In the genomic region with DNA sequence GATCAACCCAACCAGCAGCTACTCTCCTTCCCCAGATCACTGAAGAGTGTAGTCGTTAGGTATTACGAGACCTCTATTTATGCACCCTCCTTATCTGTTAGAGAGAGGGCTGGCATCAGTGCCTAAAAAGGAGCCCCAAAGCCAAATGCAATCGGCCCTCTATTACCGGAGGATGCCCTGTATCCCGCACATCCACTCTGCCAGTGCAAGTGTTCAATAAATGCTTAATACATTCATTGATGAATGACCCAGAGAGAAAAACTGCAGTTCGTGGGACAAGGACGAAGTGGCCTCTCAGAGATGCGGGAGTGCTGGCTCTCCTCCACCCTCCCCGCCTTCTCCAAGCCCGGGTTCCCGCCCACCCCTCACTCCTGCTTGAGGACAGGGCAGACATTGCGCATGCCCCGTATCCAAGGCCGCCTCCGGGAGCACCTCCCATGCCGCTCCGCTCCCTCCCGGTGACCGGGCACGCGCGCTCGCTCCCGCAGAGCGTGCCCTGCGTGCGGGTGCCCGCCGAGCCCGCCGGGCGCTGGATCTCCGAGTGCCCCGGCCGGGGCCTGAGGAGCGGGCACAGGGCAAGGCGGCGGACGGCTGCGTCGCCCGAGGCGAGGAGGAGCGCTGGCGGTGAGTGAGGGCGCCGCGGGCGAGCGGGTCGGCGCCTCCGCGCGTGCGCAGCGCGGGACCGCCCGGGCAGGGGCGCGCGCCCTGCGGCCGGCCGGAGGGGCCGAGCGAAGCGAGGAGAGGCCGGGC, we compare ENCODE assay signal across 8 cellular contexts. TPM values are rescaled to one million over a fixed set of nuclear protein-coding genes. Genes with fewer than 3 reads are reported as not detected.
A peak's percentile ranks its signal among the peaks of the same experiment; 100 is the strongest.
DNase-seq lines count a peak whose midpoint lies in the region; ATAC-seq and TF ChIP-seq lines count a peak whose summit lies in the region.

No MANE protein-coding gene starts in this region.

- H3K27me3 Mint-ChIP-seq in activated T-helper 2 cell treated with anti-CD3 and anti-CD28 coated beads, Interferon-gamma antibody, Interleukin-2, Interleukin-4, amounts not matched to agents 10 μg/mL and 5 μg/mL and 100 μg/mL, durations not matched to agents 14 hours and 24 hours and 36 hours (ENCODE audit: low read depth): peaks cover 27% of the 10 kb centered on the region
- H3K27me3 Mint-ChIP-seq in neural crest cell (ENCODE audit: low read depth): no peaks in the 10 kb centered on the region

- H3K4me3 ChIP-seq in BLaER1 (peak overlapping the region; percentile 88), NT2/D1 (ENCODE audit: insufficient read length, low read depth) (peak overlapping the region; percentile 59), testis (peak overlapping the region; percentile 66 to 84)

- DNase-seq in HUDEP-2 (lab: John Stamatoyannopoulos, UW; ENCODE audit: unreplicated experiment in 76 of 76): peak in 74 of 76 experiments; percentile 15 to 88 (median 70)
- DNase-seq in NT2/D1 (ENCODE audit: low read depth, low spot score): peak; percentile 79
- DNase-seq in activated T-helper 2 cell treated with anti-CD3 and anti-CD28 coated beads, Interferon-gamma antibody, Interleukin-2, Interleukin-4, amounts not matched to agents 10 μg/mL and 5 μg/mL and 100 μg/mL, durations not matched to agents 14 hours and 24 hours and 36 hours (ENCODE audit: low spot score): peak; percentile 58
- DNase-seq in germinal center (ENCODE audit: low spot score): peak; percentile 26
- peak; percentile 89 for DNase-seq in neural crest cell (ENCODE audit: low read depth, low spot score)
- peak; percentile 96 for DNase-seq in testis

- H3K9me3 ChIP-seq in BLaER1: 0 out of 2 replicates have a peak, but pooled peaks cover 4% of the 10 kb centered on the region
- no peaks in the 10 kb centered on the region for H3K9me3 ChIP-seq in NT2/D1 (ENCODE audit: insufficient read depth, low read length)
- H3K9me3 ChIP-seq in testis: no peaks in the 10 kb centered on the region

- H3K36me3 ChIP-seq in BLaER1 (no peaks in the 10 kb centered on the region), NT2/D1 (ENCODE audit: insufficient read depth, insufficient read length, low read length) (no peaks in the 10 kb centered on the region), testis (ENCODE audit: low read depth, missing control alignments) (no peaks in the 10 kb centered on the region)

- H3K36me3 Mint-ChIP-seq in activated T-helper 2 cell treated with anti-CD3 and anti-CD28 coated beads, Interferon-gamma antibody, Interleukin-2, Interleukin-4, amounts not matched to agents 10 μg/mL and 5 μg/mL and 100 μg/mL, durations not matched to agents 14 hours and 24 hours and 36 hours (ENCODE audit: low read depth): no peaks in the 10 kb centered on the region
- H3K36me3 Mint-ChIP-seq in neural crest cell (ENCODE audit: low read depth): peaks cover 7% of the 10 kb centered on the region

- TF ChIP-seq CTCF in neural crest cell (conservative IDR thresholded peaks at IDR 0.05) (peak; percentile 17), testis (IDR thresholded peaks at IDR 0.05) (peak in 1 of 3 experiments; percentile 15)

- TF ChIP-seq POLR2A in testis (IDR thresholded peaks at IDR 0.05): no peak

- H3K9me3 Mint-ChIP-seq in activated T-helper 2 cell treated with anti-CD3 and anti-CD28 coated beads, Interferon-gamma antibody, Interleukin-2, Interleukin-4, amounts not matched to agents 10 μg/mL and 5 μg/mL and 100 μg/mL, durations not matched to agents 14 hours and 24 hours and 36 hours: no peaks in the 10 kb centered on the region
- H3K9me3 Mint-ChIP-seq in neural crest cell: peaks cover 3% of the 10 kb centered on the region

- peaks cover 17% of the 10 kb centered on the region for H3K4me1 Mint-ChIP-seq in activated T-helper 2 cell treated with anti-CD3 and anti-CD28 coated beads, Interferon-gamma antibody, Interleukin-2, Interleukin-4, amounts not matched to agents 10 μg/mL and 5 μg/mL and 100 μg/mL, durations not matched to agents 14 hours and 24 hours and 36 hours (ENCODE audit: low read depth)
- H3K4me1 Mint-ChIP-seq in neural crest cell: peaks cover 42% of the 10 kb centered on the region

- peaks cover 17% of the 10 kb centered on the region for H4K20me1 ChIP-seq in BLaER1

- intact Hi-C loops in activated T-helper 2 cell treated with anti-CD3 and anti-CD28 coated beads, Interferon-gamma antibody, Interleukin-2, Interleukin-4, amounts not matched to agents 10 μg/mL and 5 μg/mL and 100 μg/mL, durations not matched to agents 14 hours and 24 hours and 36 hours (cut with micrococcal nuclease): loop anchor here (5.0 kb wide), 2 partner anchors 1458 to 1897 kb away; partner anchors contain the start of genes MKKS and NDUFAF5
- intact Hi-C loops in testis (cut with DNase I; ENCODE audit: low total_unique reads): no loop called here

- WGBS in testis, 2 donors: 2% methylated on average over 11 to 28 of the region's 70 CpGs

- H3K27ac Mint-ChIP-seq in activated T-helper 2 cell treated with anti-CD3 and anti-CD28 coated beads, Interferon-gamma antibody, Interleukin-2, Interleukin-4, amounts not matched to agents 10 μg/mL and 5 μg/mL and 100 μg/mL, durations not matched to agents 14 hours and 24 hours and 36 hours: no peak overlapping the region
- peak overlapping the region; percentile 79 for H3K27ac Mint-ChIP-seq in neural crest cell (ENCODE audit: unreplicated experiment)

- peak overlapping the region; percentile 87 for H3K4me2 ChIP-seq in BLaER1

- peaks cover 12% of the 10 kb centered on the region for H3K4me1 ChIP-seq in BLaER1
- H3K4me1 ChIP-seq in NT2/D1 (ENCODE audit: insufficient read depth, insufficient read length): no peaks in the 10 kb centered on the region
- peaks cover 4% of the 10 kb centered on the region for H3K4me1 ChIP-seq in testis

- peak overlapping the region; percentile 92 for H3K27ac ChIP-seq in BLaER1
- H3K27ac ChIP-seq in testis: peak overlapping the region; percentile 86 to 96

- peak overlapping the region; percentile 77 for H3K4me3 Mint-ChIP-seq in activated T-helper 2 cell treated with anti-CD3 and anti-CD28 coated beads, Interferon-gamma antibody, Interleukin-2, Interleukin-4, amounts not matched to agents 10 μg/mL and 5 μg/mL and 100 μg/mL, durations not matched to agents 14 hours and 24 hours and 36 hours (ENCODE audit: low read depth)
- H3K4me3 Mint-ChIP-seq in neural crest cell: peak overlapping the region; percentile 88

- H3K9ac ChIP-seq in BLaER1: peak overlapping the region; percentile 90
- peak overlapping the region; percentile 82 for H3K9ac ChIP-seq in NT2/D1 (ENCODE audit: insufficient read length, low read depth)

- ATAC-seq in GM19351 (IDR thresholded peaks at IDR 0.05; ENCODE audit: unreplicated experiment): peak; percentile 41

- H3K27me3 ChIP-seq in BLaER1 (no peaks in the 10 kb centered on the region), NT2/D1 (ENCODE audit: insufficient read depth, insufficient read length) (peaks cover 8% of the 10 kb centered on the region), testis (no peaks in the 10 kb centered on the region)

RNA-seq across cellular contexts. Expression of gene BTBD3, which starts 27.2 kb away (rescaled TPM):
- total RNA-seq in activated T-helper 2 cell treated with anti-CD3 and anti-CD28 coated beads, Interferon-gamma antibody, Interleukin-2, Interleukin-4, amounts not matched to agents 10 μg/mL and 5 μg/mL and 100 μg/mL, durations not matched to agents 14 hours and 24 hours and 36 hours: 13.2 and 15.1 TPM in 2 replicates
- total RNA-seq in neural crest cell: 131 and 134 TPM in 2 replicates
- 10 to 100 TPM; 83.6 to 92.2 TPM for total RNA-seq in testis
- polyA plus RNA-seq in testis (ENCODE audit: insufficient read depth, low read depth, low replicate concordance): 34.4 TPM

Comparison
In these comparisons a context has a peak if more than half of its experiments do, and no peak if none do; other contexts are left out.
1. Peak in every context shown above with its lines: DNase-seq, ATAC-seq, H3K4me3 ChIP-seq and H3K27ac ChIP-seq.
2. DNase-seq: peak in every context shown above with its lines; median percentile 96 in testis; 89 in neural crest cell; 79 in NT2/D1; 70 in HUDEP-2; 58 in activated T-helper 2 cell treated with anti-CD3 and anti-CD28 coated beads, Interferon-gamma antibody, Interleukin-2, Interleukin-4, amounts not matched to agents 10 μg/mL and 5 μg/mL and 100 μg/mL, durations not matched to agents 14 hours and 24 hours and 36 hours; 26 in germinal center.